In the genomic region with DNA sequence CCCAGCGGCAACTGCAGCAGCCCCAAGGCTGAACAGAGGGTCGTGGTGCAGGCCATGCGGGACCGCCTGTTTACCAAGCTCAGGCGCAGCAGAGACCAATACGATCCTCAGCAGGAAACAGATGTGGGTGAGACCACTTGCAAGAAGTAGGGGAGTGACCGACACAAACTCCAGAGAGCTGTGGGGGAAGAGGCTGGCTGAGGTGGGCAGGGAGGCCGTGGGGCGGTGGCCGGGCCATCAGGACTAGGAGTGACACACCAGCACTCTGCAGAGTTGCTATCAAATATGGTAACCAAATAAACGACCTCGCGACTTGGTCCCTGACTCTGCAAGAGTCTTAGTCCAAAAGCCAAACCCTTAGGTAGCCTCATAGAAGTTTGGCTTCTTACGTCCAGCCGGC, we compare ENCODE assay signal across 22 cellular contexts. TPM values are rescaled to one million over a fixed set of nuclear protein-coding genes. Genes with fewer than 3 reads are reported as not detected.
DNase-seq lines count a peak whose midpoint lies in the region; ATAC-seq and TF ChIP-seq lines count a peak whose summit lies in the region.
"Had no signal": no experiment of that assay in that cellular context is flagged by ENCODE, and none has a peak within 500 bp of the region (broad histone marks: within the 10 kb centered on the region; RNA-seq: fewer than 3 reads in every experiment).

No MANE protein-coding gene starts in this region.

- intact Hi-C loops in dorsolateral prefrontal cortex (cut with DNase I) = loop anchor here in 1 of 2 donors (5.0 kb wide), 1 partner anchor 34 kb away; no protein-coding TSS in a partner anchor
- intact Hi-C loops in lower lobe of right lung (cut with DNase I) = no loop called here

- H3K4me1 ChIP-seq in BLaER1 (peaks cover 53% of the 10 kb centered on the region), lower lobe of right lung (no peaks in the 10 kb centered on the region)
- H3K4me1 ChIP-seq: BE2C, Caco-2 had no signal

- H3K27me3 ChIP-seq in BLaER1 = no peaks in the 10 kb centered on the region
- H3K27me3 ChIP-seq in dorsolateral prefrontal cortex = no peaks in the 10 kb centered on the region
- H3K27me3 ChIP-seq in lower lobe of right lung (ENCODE audit: low read depth) = no peaks in the 10 kb centered on the region
- H3K27me3 ChIP-seq: BE2C had no signal

- peaks cover 23% of the 10 kb centered on the region for H3K36me3 ChIP-seq in BLaER1
- H3K36me3 ChIP-seq in lower lobe of right lung = peaks cover 95% of the 10 kb centered on the region

- H3K9ac ChIP-seq in BLaER1 = no peak overlapping the region

- H3K27ac ChIP-seq in BLaER1 = peak overlapping the region; percentile 9; the same call in 1 of the 2 replicates
- peak overlapping the region in 30 of 59 donors; percentile 7 to 95 (median 88) for H3K27ac ChIP-seq in dorsolateral prefrontal cortex
- no peak overlapping the region for H3K27ac ChIP-seq in lower lobe of right lung
- H3K27ac ChIP-seq in temporal lobe (ENCODE audit: low read depth, low read length) = peak overlapping the region; percentile 92
- H3K27ac ChIP-seq: C4-2B, HL-60 had no signal

- H3K4me2 ChIP-seq in BLaER1 = peak overlapping the region; percentile 12; the same call in 1 of the 2 replicates
- H3K4me2 ChIP-seq: GM23338 had no signal

- DNase-seq in dorsolateral prefrontal cortex (no peak), lower lobe of right lung (peak; percentile 34), HuH-7.5 (ENCODE audit: low spot score) (no peak), DMS 273 (lab: John Stamatoyannopoulos, UW; ENCODE audit: unreplicated experiment) (no peak)
- no peak for DNase-seq in stimulated activated naive CD4-positive, alpha-beta T cell (lab: John Stamatoyannopoulos, UW)
- DNase-seq: ACHN; BE2C; Caco-2; CD4-positive, alpha-beta T cell; DMS153; DMS79; GDM1; H7; HFFc6; IMR-90 had no signal

- no peak for ATAC-seq in lower lobe of right lung
- ATAC-seq: GM23338, HCT116 had no signal

- H3K9me3 ChIP-seq in BLaER1 = no peaks in the 10 kb centered on the region
- no peaks in the 10 kb centered on the region for H3K9me3 ChIP-seq in lower lobe of right lung
- H3K9me3 ChIP-seq: BE2C, Caco-2 had no signal

- H4K20me1 ChIP-seq in BLaER1 = no peaks in the 10 kb centered on the region

- no peak for TF ChIP-seq CTCF in dorsolateral prefrontal cortex (IDR thresholded peaks at IDR 0.05 in 54 of 56, conservative IDR thresholded peaks at IDR 0.05 in 2 of 56; ENCODE audit: low read depth in 1 of 56, partially characterized antibody in 56 of 56)
- TF ChIP-seq CTCF in lower lobe of right lung (IDR thresholded peaks at IDR 0.05) = no peak

- H3K4me3 ChIP-seq in BLaER1 = no peak overlapping the region
- no peak overlapping the region for H3K4me3 ChIP-seq in dorsolateral prefrontal cortex
- H3K4me3 ChIP-seq in lower lobe of right lung = no peak overlapping the region
- H3K4me3 ChIP-seq: GM23338 had no signal

RNA-seq across cellular contexts. Expression of gene AMN, which starts 30.6 kb away (rescaled TPM):
- total RNA-seq in dorsolateral prefrontal cortex = 1 to 10 TPM in 21 of 120 experiments, under 1 TPM in 75, not detected in 24; 0.18 to 3.8 (median 0.56) TPM
- 13.7 TPM for total RNA-seq in lower lobe of right lung
- total RNA-seq in temporal lobe = 0.25 TPM
- total RNA-seq: HFFc6, HT1080 had no signal
